Comparison of ENCODE assay signal across 8 cellular contexts in the genomic region with DNA sequence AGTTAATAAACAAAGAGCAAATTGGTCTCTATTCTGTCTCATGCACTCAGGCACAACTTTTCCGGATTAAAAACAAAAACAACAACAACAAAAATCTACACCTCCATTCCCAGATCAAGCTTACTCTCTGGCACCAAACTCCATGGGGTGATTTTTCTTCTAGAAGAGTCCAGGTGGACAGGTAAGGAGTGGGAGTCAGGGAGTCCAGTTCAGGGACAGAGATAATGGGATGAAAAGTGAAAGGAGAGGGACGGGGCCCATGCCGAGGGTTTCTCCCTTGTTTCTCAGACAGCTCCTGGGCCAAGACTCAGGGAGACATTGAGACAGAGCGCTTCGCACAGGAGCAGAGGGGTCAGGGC. TPM values are rescaled to one million over a fixed set of nuclear protein-coding genes. Genes with fewer than 3 reads are reported as not detected.
DNase-seq lines count a peak whose midpoint lies in the region; ATAC-seq and TF ChIP-seq lines count a peak whose summit lies in the region.

No MANE protein-coding gene starts in this region.

- peak overlapping the region; percentile 98 for H3K14ac ChIP-seq in IMR-90 (replicated peaks; ENCODE audit: low read depth, low read length)

- peak overlapping the region; percentile 97 for H3K4me2 ChIP-seq in IMR-90 (ENCODE audit: low read depth, low read length)

- in situ Hi-C loops in IMR-90 (cut with MboI; ENCODE audit: low sequenced_read_pairs): no loop called here

- peaks cover 3% of the 10 kb centered on the region; the same call in 1 of the 2 replicates for H3K9me1 ChIP-seq in IMR-90 (ENCODE audit: insufficient read depth, low read length)

- WGBS in IMR-90 (ENCODE audit: extremely low coverage in 2 of 2, insufficient read length in 1 of 2), 2 experiments: no CpG with 5 or more reads among the region's 5 CpGs

- peak overlapping the region; percentile 60; the same call in 1 of the 2 replicates for H3K56ac ChIP-seq in IMR-90 (ENCODE audit: extremely low read depth, insufficient read depth, low read length)

- peak overlapping the region; percentile 90 for H3K18ac ChIP-seq in IMR-90 (ENCODE audit: low read depth, low read length)

- H3K4ac ChIP-seq in IMR-90 (ENCODE audit: low read depth, low read length): peak overlapping the region; percentile 93

- H4K20me1 ChIP-seq in IMR-90 (ENCODE audit: insufficient read depth, low read length): peaks cover 4% of the 10 kb centered on the region; the same call in 1 of the 2 replicates

- no peak for TF ChIP-seq RAD21 in IMR-90 (IDR thresholded peaks at IDR 0.05; ENCODE audit: low read length)

- H3K9me3 ChIP-seq in IMR-90 (ENCODE audit: control insufficient read depth, insufficient read depth, low read length) (no peaks in the 10 kb centered on the region), muscle layer of duodenum (ENCODE audit: control insufficient read depth in 1 of 2, low read length in 2 of 2) (no peaks in the 10 kb centered on the region)

- H2BK120ac ChIP-seq in IMR-90 (ENCODE audit: low read depth, low read length): peak overlapping the region; percentile 87

- H2AK9ac ChIP-seq in IMR-90 (replicated peaks; ENCODE audit: low read depth, low read length, poor library complexity): peak overlapping the region; percentile 65

- DNase-seq in AG04449 (ENCODE audit: low read depth, low spot score) (no peak), IMR-90 (no peak), NAMALWA (ENCODE audit: low spot score) (no peak), NCI-H748 (lab: John Stamatoyannopoulos, UW; ENCODE audit: unreplicated experiment) (no peak), Ammon's horn (ENCODE audit: low spot score) (no peak)

- TF ChIP-seq CTCF in AG04449 (IDR thresholded peaks at IDR 0.05; ENCODE audit: insufficient read depth, low read length, missing control alignments) (no peak), IMR-90 (conservative IDR thresholded peaks at IDR 0.05; ENCODE audit: low read depth, low read length) (no peak)

- dilution Hi-C loops in IMR-90 (cut with HindIII; ENCODE audit: low sequenced_read_pairs, unreplicated experiment): no loop called here

- peak overlapping the region; percentile 75 for H3K27ac ChIP-seq in IMR-90 (ENCODE audit: insufficient read depth, low read length)
- peak overlapping the region; percentile 83 for H3K27ac ChIP-seq in cingulate gyrus (ENCODE audit: low read depth, low read length)
- H3K27ac ChIP-seq in muscle layer of duodenum (ENCODE audit: low read length): peak overlapping the region; percentile 97

- H4K8ac ChIP-seq in IMR-90 (ENCODE audit: low read depth in 2 of 2, low read length in 2 of 2): peak overlapping the region; percentile 74 to 87

- no TSS peak for BruUV-seq in IMR-90 (replicated peaks; lab: Mats Ljungman, UMichigan)

- intact Hi-C loops in IMR-90 (cut with micrococcal nuclease): loop anchor here (1.0 kb wide), 2 partner anchors 23 to 54 kb away; no protein-coding TSS in a partner anchor

- peak overlapping the region; percentile 87 for H2BK5ac ChIP-seq in IMR-90 (ENCODE audit: low read depth, low read length, poor library complexity, severe bottlenecking)

- peak overlapping the region; percentile 90 for H2AFZ ChIP-seq in IMR-90 (replicated peaks; ENCODE audit: low read length, poor library complexity)

- H3K79me1 ChIP-seq in IMR-90 (ENCODE audit: low read depth in 1 of 2, low read length in 2 of 2): peaks cover 4 to 5% of the 10 kb centered on the region in 2 experiments; a peak in 3 of 4 replicates

- H3K4me3 ChIP-seq in AG04449 (ENCODE audit: low read depth, low read length) (peak overlapping the region; percentile 69), IMR-90 (ENCODE audit: insufficient read depth, low read depth, low read length) (peak overlapping the region; percentile 55), muscle layer of duodenum (ENCODE audit: low read depth in 1 of 2, low read length in 2 of 2) (peak overlapping the region; percentile 69 to 70)

- H2BK15ac ChIP-seq in IMR-90 (ENCODE audit: low read depth, low read length): peak overlapping the region; percentile 40; the same call in 1 of the 3 replicates

- H3K36me3 ChIP-seq in IMR-90 (ENCODE audit: control insufficient read depth, insufficient read depth, low read length) (peaks cover 19% of the 10 kb centered on the region), muscle layer of duodenum (ENCODE audit: control insufficient read depth in 1 of 2, insufficient read depth in 2 of 2, low read length in 2 of 2) (peaks cover 0 to 6% of the 10 kb centered on the region in 2 donors)

- 0 out of 2 replicates have a peak overlapping the region, but pooled peaks have one; percentile 45 for H2BK20ac ChIP-seq in IMR-90 (ENCODE audit: low read depth, low read length)

- CTCF ChIA-PET in AG04449 (lab: Yijun Ruan, JAX) (interaction anchor here (0.8 to 1.2 kb wide), 2 partner anchors 18 to 26 kb away, joined by 3 read pairs; no protein-coding TSS in a partner anchor), IMR-90 (lab: Yijun Ruan, JAX) (no interaction called here)

- ATAC-seq in IMR-90 (ENCODE audit: low read depth): peak; percentile 48
- no peak for ATAC-seq in HG02938 (IDR thresholded peaks at IDR 0.05; ENCODE audit: unreplicated experiment)

- H3K9ac ChIP-seq in IMR-90 (ENCODE audit: low read depth, low read length): peak overlapping the region; percentile 79

- H4K91ac ChIP-seq in IMR-90 (ENCODE audit: insufficient read depth, low read depth, low read length): no peak overlapping the region

- H3K23ac ChIP-seq in IMR-90 (ENCODE audit: low read depth, low read length): peak overlapping the region; percentile 93; the same call in 1 of the 2 replicates

- H3K27me3 ChIP-seq in IMR-90 (ENCODE audit: control insufficient read depth, insufficient read depth, low read length): no peaks in the 10 kb centered on the region
- H3K27me3 ChIP-seq in muscle layer of duodenum (ENCODE audit: low read depth, low read length): no peaks in the 10 kb centered on the region

- no peak for TF ChIP-seq POLR2A in IMR-90 (IDR thresholded peaks at IDR 0.05; ENCODE audit: low read depth, low read length)

- peak overlapping the region; percentile 87 for H4K5ac ChIP-seq in IMR-90 (ENCODE audit: low read depth, low read length)

- H3K4me1 ChIP-seq in IMR-90 (ENCODE audit: control insufficient read depth, insufficient read depth, low read length): peaks cover 4% of the 10 kb centered on the region
- peaks cover 0 to 11% of the 10 kb centered on the region in 2 donors for H3K4me1 ChIP-seq in muscle layer of duodenum (ENCODE audit: control insufficient read depth in 1 of 2, insufficient read depth in 2 of 2, low read length in 2 of 2)

- H2AK5ac ChIP-seq in IMR-90 (ENCODE audit: low read depth, low read length): no peak overlapping the region

- POLR2A ChIA-PET in AG04449 (lab: Yijun Ruan, JAX) (interaction anchor here (0.6 to 1.3 kb wide), 2 partner anchors 11 to 532 kb away, joined by 3 to 4 read pairs; no protein-coding TSS in a partner anchor), IMR-90 (lab: Charles Lee; ENCODE audit: unreplicated experiment) (no interaction called here)

TF ChIP-seq in IMR-90, 13 proteins besides CTCF, POLR2A, EP300 and RAD21:
- no peak for TF ChIP-seq BHLHE40 (IDR thresholded peaks at IDR 0.05; ENCODE audit: low read depth, low read length)
- TF ChIP-seq CEBPB (IDR thresholded peaks at IDR 0.05; ENCODE audit: low read depth, low read length): no peak
- TF ChIP-seq RCOR1 (IDR thresholded peaks at IDR 0.05; ENCODE audit: insufficient replicate concordance, low read length): no peak

RNA-seq across cellular contexts. Expression of a gene that starts 0.4 kb away (rescaled TPM):
- total RNA-seq in IMR-90 (2012; rRNA removed): 76.4 and 94.5 TPM in 2 replicates
- polyA plus RNA-seq in IMR-90 (2012; rRNA removed): 218 and 239 TPM in 2 replicates
- 418 and 434 TPM in 2 replicates for polyA plus RNA-seq in IMR-90 (2012; cell fraction: cytosol; rRNA removed)
- polyA plus RNA-seq in IMR-90 (2012; cell fraction: nucleus; rRNA removed; ENCODE audit: low replicate concordance): 176 and 182 TPM in 2 replicates
